7 cellular contexts compared by ENCODE assay signal in the genomic region with DNA sequence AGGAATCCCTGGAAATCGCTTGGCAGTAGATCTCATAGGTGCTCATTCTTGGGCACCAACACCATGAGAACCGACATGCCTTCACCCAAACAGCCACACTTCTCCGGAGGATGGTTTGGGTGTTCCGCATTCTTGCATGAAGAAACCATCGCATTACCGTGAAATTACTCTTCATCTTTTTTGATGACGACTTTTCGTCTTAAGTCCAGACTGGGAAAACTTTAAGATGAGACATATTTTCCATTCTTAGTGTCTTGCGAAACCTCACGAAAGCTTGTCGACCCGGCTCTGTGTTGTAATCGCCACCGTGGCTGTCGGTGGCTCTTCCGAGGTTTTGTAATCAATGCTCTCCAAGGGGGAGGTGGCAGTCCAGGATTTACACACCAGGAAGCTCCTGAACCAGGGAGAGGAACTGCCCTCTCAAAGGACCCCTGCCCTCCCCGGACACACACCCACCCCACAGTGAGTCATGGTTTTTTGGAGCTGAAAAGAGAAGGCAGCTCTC. TPM values are rescaled to one million over a fixed set of nuclear protein-coding genes. Genes with fewer than 3 reads are reported as not detected.
A peak's percentile ranks its signal among the peaks of the same experiment; 100 is the strongest.
DNase-seq lines count a peak whose midpoint lies in the region; ATAC-seq and TF ChIP-seq lines count a peak whose summit lies in the region.

No MANE protein-coding gene starts in this region.

- peaks cover 9 to 53% (median 19%) of the 10 kb centered on the region in 3 donors for H3K4me1 ChIP-seq in esophagus squamous epithelium

- DNase-seq in HL-60 (ENCODE audit: low read depth in 1 of 2, low spot score in 1 of 2) = peak; percentile 87 to 99
- DNase-seq in SKM-1 treated with dmso at 0.1 percent for 144 hours (lab: John Stamatoyannopoulos, UW; ENCODE audit: unreplicated experiment) = peak; percentile 93
- no peak for DNase-seq in esophagus squamous epithelium (lab: John Stamatoyannopoulos, UW)
- peak; percentile 91 for DNase-seq in renal cortical epithelial cell (ENCODE audit: low read depth)
- no peak for DNase-seq in activated effector memory CD4-positive, alpha-beta T cell treated with anti-CD3 and anti-CD28 coated beads, Interleukin-2, amount 50 U/mL, for 16 hours

- H3K9me3 ChIP-seq in esophagus squamous epithelium = no peaks in the 10 kb centered on the region

- intact Hi-C loops in esophagus squamous epithelium (cut with DNase I) = no loop called here

- no peak for TF ChIP-seq CTCF in HL-60 (IDR thresholded peaks at IDR 0.05; ENCODE audit: insufficient read depth, low read length)
- TF ChIP-seq CTCF in esophagus squamous epithelium (IDR thresholded peaks at IDR 0.05) = no peak

- WGBS in esophagus squamous epithelium, 2 donors = 26 to 41% methylated on average over 16 to 17 of the region's 17 CpGs

- H3K4me3 ChIP-seq in HL-60 (replicated peaks; ENCODE audit: insufficient read depth, low read length) (no peak overlapping the region), esophagus squamous epithelium (peak overlapping the region; percentile 9 to 91 (median 82))

- ATAC-seq in GM18870 (IDR thresholded peaks at IDR 0.05; ENCODE audit: unreplicated experiment) = no peak
- no peak for ATAC-seq in GM19397 (IDR thresholded peaks at IDR 0.05; ENCODE audit: unreplicated experiment)

- peak overlapping the region; percentile 78 for H3K27ac ChIP-seq in HL-60 (replicated peaks)
- peak overlapping the region; percentile 92 to 98 (median 96) for H3K27ac ChIP-seq in esophagus squamous epithelium

- H3K27me3 ChIP-seq in HL-60 (ENCODE audit: insufficient read depth, poor library complexity, severe bottlenecking) = no peaks in the 10 kb centered on the region
- no peaks in the 10 kb centered on the region for H3K27me3 ChIP-seq in esophagus squamous epithelium

- TF ChIP-seq POLR2A in esophagus squamous epithelium (IDR thresholded peaks at IDR 0.05) = peak in 1 of 4 donors; percentile 23

- peaks cover 0 to 12% (median 0%) of the 10 kb centered on the region in 3 donors for H3K36me3 ChIP-seq in esophagus squamous epithelium

RNA-seq across cellular contexts. Expression of gene TOM1, which starts 1.7 kb away (rescaled TPM):
- total RNA-seq in esophagus squamous epithelium (100 to 1,000 TPM in 2 of 4 donors, 10 to 100 TPM in 2; 72.1 to 145 (median 106) TPM), renal cortical epithelial cell (15.1 and 23.6 TPM in 2 replicates)

RNA-seq across cellular contexts. Expression of gene HMGXB4, which starts 44.1 kb away (rescaled TPM):
- total RNA-seq in esophagus squamous epithelium (10 to 100 TPM; 10.2 to 20.1 (median 13.5) TPM), renal cortical epithelial cell (14.8 and 19.5 TPM in 2 replicates)

Comparison
In these comparisons a context has a peak if more than half of its experiments do, and no peak if none do; other contexts are left out.
1. DNase-seq: peak in HL-60 (2 of 2), SKM-1 treated with dmso at 0.1 percent for 144 hours (single experiment) and renal cortical epithelial cell (single experiment); none in esophagus squamous epithelium (single experiment) and activated effector memory CD4-positive, alpha-beta T cell treated with anti-CD3 and anti-CD28 coated beads, Interleukin-2, amount 50 U/mL, for 16 hours (single experiment).